Comparison of ENCODE assay signal across 8 cellular contexts in genomic region chr1:107056426-107057196, GRCh38. TPM values are rescaled to one million over a fixed set of nuclear protein-coding genes. Genes with fewer than 3 reads are reported as not detected.
DNase-seq lines count a peak whose midpoint lies in the region; ATAC-seq lines count a peak whose summit lies in the region.

Gene PRMT6 (plus strand): TSS chr1:107056674. CDS start chr1:107056716, 42 bp downstream.

- peak within 1 kb of the TSS; percentile 93 for H3K4me3 Mint-ChIP-seq in activated CD8-positive, alpha-beta T cell treated with anti-CD3 and anti-CD28 coated beads, Interleukin-2, amount 10 ng/mL, durations not matched to agents 7 days and 5 days

- H3K9me3 Mint-ChIP-seq in activated CD8-positive, alpha-beta T cell treated with anti-CD3 and anti-CD28 coated beads, Interleukin-2, amount 10 ng/mL, durations not matched to agents 7 days and 5 days (ENCODE audit: insufficient read depth): peaks cover 4% of the 10 kb centered on the region

- peak within 1 kb of the TSS; percentile 94 for H3K27ac Mint-ChIP-seq in activated CD8-positive, alpha-beta T cell treated with anti-CD3 and anti-CD28 coated beads, Interleukin-2, amount 10 ng/mL, durations not matched to agents 7 days and 5 days

- H3K4me1 Mint-ChIP-seq in activated CD8-positive, alpha-beta T cell treated with anti-CD3 and anti-CD28 coated beads, Interleukin-2, amount 10 ng/mL, durations not matched to agents 7 days and 5 days (ENCODE audit: low read depth): peaks cover 26% of the 10 kb centered on the region

- CTCF ChIA-PET in activated CD8-positive, alpha-beta T cell treated with anti-CD3 and anti-CD28 coated beads, Interleukin-2, amount 10 ng/mL, durations not matched to agents 7 days and 5 days (lab: Charles Lee): interaction anchor here (1.2 to 1.4 kb wide), 2 partner anchors 69 to 86 kb away, joined by 3 read pairs; no protein-coding TSS in a partner anchor

- no peaks in the 10 kb centered on the region for H3K27me3 Mint-ChIP-seq in activated CD8-positive, alpha-beta T cell treated with anti-CD3 and anti-CD28 coated beads, Interleukin-2, amount 10 ng/mL, durations not matched to agents 7 days and 5 days (ENCODE audit: low read depth)

- H3K36me3 Mint-ChIP-seq in activated CD8-positive, alpha-beta T cell treated with anti-CD3 and anti-CD28 coated beads, Interleukin-2, amount 10 ng/mL, durations not matched to agents 7 days and 5 days (ENCODE audit: low read depth): peaks cover 27% of the 10 kb centered on the region

- ATAC-seq in GM19395 (IDR thresholded peaks at IDR 0.05; ENCODE audit: unreplicated experiment): peak; percentile 92
- ATAC-seq in HG03565 (IDR thresholded peaks at IDR 0.05; ENCODE audit: unreplicated experiment): peak; percentile 88
- peak; percentile 96 for ATAC-seq in activated CD8-positive, alpha-beta T cell treated with anti-CD3 and anti-CD28 coated beads, Interleukin-2, amount 10 ng/mL, durations not matched to agents 7 days and 5 days

- DNase-seq in CD1c-positive myeloid dendritic cell (ENCODE audit: extremely low spot score): peak; percentile 84
- peak; percentile 94 for DNase-seq in NCI-H82 (lab: John Stamatoyannopoulos, UW)
- DNase-seq in activated CD8-positive, alpha-beta T cell treated with anti-CD3 and anti-CD28 coated beads, Interleukin-2, amount 10 ng/mL, durations not matched to agents 7 days and 5 days: peak; percentile 86
- DNase-seq in effector CD4-positive, alpha-beta T cell: peak; percentile 76
- DNase-seq in lung microvascular endothelial cell (ENCODE audit: low read depth in 2 of 2): peak; percentile 74 to 85
- DNase-seq in stimulated activated CD4-positive, alpha-beta T cell treated with anti-CD3 and anti-CD28 coated beads, TNF-alpha, amount 100 ng/mL, for 4 hours (ENCODE audit: low read depth in 3 of 3): peak; percentile 59 to 78 (median 64)

- POLR2A ChIA-PET in activated CD8-positive, alpha-beta T cell treated with anti-CD3 and anti-CD28 coated beads, Interleukin-2, amount 10 ng/mL, durations not matched to agents 7 days and 5 days (lab: Charles Lee): interaction anchor here (0.6 to 1.3 kb wide), 5 partner anchors 8 to 468 kb away, joined by 3 to 6 read pairs (median 3); no protein-coding TSS in a partner anchor

RNA-seq across cellular contexts. Expression of gene PRMT6, which starts in this region (rescaled TPM):
- total RNA-seq in activated CD8-positive, alpha-beta T cell treated with anti-CD3 and anti-CD28 coated beads, Interleukin-2, amount 10 ng/mL, durations not matched to agents 7 days and 5 days: 10 to 100 TPM; 17.5 to 19.2 TPM
- total RNA-seq in lung microvascular endothelial cell: 12.0 and 13.7 TPM in 2 replicates

Comparison
In these comparisons a context has a peak if more than half of its experiments do, and no peak if none do; other contexts are left out.
1. Peak in every context shown above with its lines: DNase-seq and ATAC-seq.